In genomic region chr5:24365406-24365805, GRCh38 we compare ENCODE assay signal across 17 cellular contexts.
DNase-seq lines count a peak whose midpoint lies in the region; ATAC-seq, FAIRE-seq and TF ChIP-seq lines count a peak whose summit lies in the region.
"Had no signal": no experiment of that assay in that cellular context is flagged by ENCODE, and none has a peak within 500 bp of the region (broad histone marks: within the 10 kb centered on the region; RNA-seq: fewer than 3 reads in every experiment).

No MANE protein-coding gene starts in this region.

- no peaks in the 10 kb centered on the region for H3K4me1 Mint-ChIP-seq in GM23338
- H3K4me1 Mint-ChIP-seq: CD4-positive, CD25-positive, alpha-beta regulatory T cell had no signal

- H3K9me2 ChIP-seq in GM23338 (ENCODE audit: insufficient read depth) = no peaks in the 10 kb centered on the region
- H3K9me2 ChIP-seq in PC-9 (ENCODE audit: insufficient read depth) = no peaks in the 10 kb centered on the region

- H3K4me1 ChIP-seq in GM23338 (ENCODE audit: insufficient read depth) (no peaks in the 10 kb centered on the region), foreskin keratinocyte (no peaks in the 10 kb centered on the region), PC-9 (replicated peaks; ENCODE audit: insufficient read depth) (no peaks in the 10 kb centered on the region)

- H3K4me2 ChIP-seq in GM23338 = no peak overlapping the region
- no peak overlapping the region for H3K4me2 ChIP-seq in PC-9

- H3K27ac ChIP-seq in GM23338 (ENCODE audit: low read depth) = no peak overlapping the region
- H3K27ac ChIP-seq in foreskin keratinocyte = no peak overlapping the region
- no peak overlapping the region for H3K27ac ChIP-seq in PC-9

- H3K36me3 ChIP-seq in GM23338 (ENCODE audit: insufficient read depth) = no peaks in the 10 kb centered on the region
- H3K36me3 ChIP-seq in PC-9 (ENCODE audit: low read depth) = no peaks in the 10 kb centered on the region

- H2AFZ ChIP-seq in GM23338 (0 out of 2 replicates have a peak overlapping the region, but pooled peaks have one; percentile 18), PC-9 (no peak overlapping the region)

- DNase-seq in GM23338 (ENCODE audit: low spot score) (no peak), M059J (ENCODE audit: low read depth) (peak; percentile 12), foreskin keratinocyte (peak in 1 of 2 donors; percentile 38), renal cortical epithelial cell (ENCODE audit: low read depth) (peak; percentile 56), D721Med (ENCODE audit: insufficient read length, low spot score) (no peak), PC-9 (no peak), SHP77 treated with DMSO at 0.1 percent for 48 hours (lab: John Stamatoyannopoulos, UW) (no peak)
- DNase-seq: AML-193; Calu3; CD4-positive, CD25-positive, alpha-beta regulatory T cell; DND-41; GF-D8; NCI-H526 treated with DMSO at 0.1 percent for 48 hours; NK-92 treated with Interleukin-12 subunit alpha and Interleukin-12 subunit beta, amount 100 ng/mL, for 24 hours had no signal

- H4K20me1 ChIP-seq in GM23338 (replicated peaks; ENCODE audit: insufficient read depth) (no peaks in the 10 kb centered on the region), PC-9 (ENCODE audit: insufficient read depth) (no peaks in the 10 kb centered on the region; the same call in 1 of the 2 replicates)

- FAIRE-seq in D721Med (lab: Jason Lieb, UNC) = no peak

- H3K4me3 Mint-ChIP-seq in GM23338 = no peak overlapping the region
- H3K4me3 Mint-ChIP-seq: CD4-positive, CD25-positive, alpha-beta regulatory T cell had no signal

- H3K27me3 Mint-ChIP-seq in GM23338 (ENCODE audit: insufficient read depth, low read depth, poor library complexity) = peaks cover 5% of the 10 kb centered on the region
- H3K27me3 Mint-ChIP-seq: CD4-positive, CD25-positive, alpha-beta regulatory T cell had no signal

- TF ChIP-seq CTCF in GM23338 (conservative IDR thresholded peaks at IDR 0.05; ENCODE audit: low read depth in 2 of 2) = no peak
- no peak for TF ChIP-seq CTCF in foreskin keratinocyte (conservative IDR thresholded peaks at IDR 0.05)
- no peak for TF ChIP-seq CTCF in D721Med (IDR thresholded peaks at IDR 0.05; ENCODE audit: insufficient read depth, missing control alignments)
- no peak for TF ChIP-seq CTCF in PC-9 (conservative IDR thresholded peaks at IDR 0.05)

- CTCF ChIA-PET in PC-9 (lab: Charles Lee) = no interaction called here

- H3K4me3 ChIP-seq in GM23338 (no peak overlapping the region), PC-9 (no peak overlapping the region)

- no peaks in the 10 kb centered on the region for H3F3A ChIP-seq in GM23338 (replicated peaks; ENCODE audit: low read depth)
- H3F3A ChIP-seq in PC-9 (ENCODE audit: insufficient read depth, low read depth) = no peaks in the 10 kb centered on the region

- H3K9me3 Mint-ChIP-seq in GM23338 = no peaks in the 10 kb centered on the region; the same call in 1 of the 3 replicates

- peaks cover 4% of the 10 kb centered on the region; the same call in 1 of the 2 replicates for H3K9me3 ChIP-seq in PC-9 (ENCODE audit: insufficient read depth, low read depth)

- H3K79me2 ChIP-seq in GM23338 (replicated peaks; ENCODE audit: insufficient read depth) = no peaks in the 10 kb centered on the region
- H3K79me2 ChIP-seq in PC-9 (ENCODE audit: low read depth) = no peaks in the 10 kb centered on the region

- H3K36me3 Mint-ChIP-seq in GM23338 (ENCODE audit: low read depth) = peaks cover 5% of the 10 kb centered on the region; the same call in 1 of the 3 replicates
- H3K36me3 Mint-ChIP-seq: CD4-positive, CD25-positive, alpha-beta regulatory T cell had no signal

- POLR2A ChIA-PET in PC-9 (lab: Charles Lee; ENCODE audit: unreplicated experiment) = no interaction called here

- no peak overlapping the region for H3K27ac Mint-ChIP-seq in GM23338
- H3K27ac Mint-ChIP-seq: CD4-positive, CD25-positive, alpha-beta regulatory T cell had no signal

- H3K27me3 ChIP-seq in GM23338 (ENCODE audit: insufficient read depth) (no peaks in the 10 kb centered on the region), foreskin keratinocyte (no peaks in the 10 kb centered on the region), PC-9 (ENCODE audit: insufficient read depth, low read depth) (no peaks in the 10 kb centered on the region)

- no TSS peak for BruUV-seq in PC-9 (replicated peaks; lab: Mats Ljungman, UMichigan)

- intact Hi-C loops in PC-9 (cut with micrococcal nuclease; ENCODE audit: unreplicated experiment) = no loop called here

- no peak for ATAC-seq in GM23338
- ATAC-seq in foreskin keratinocyte = peak; percentile 39
- ATAC-seq in GM21717 (IDR thresholded peaks at IDR 0.05; ENCODE audit: unreplicated experiment) = no peak
- ATAC-seq: HCT116, SK-N-SH treated with all-trans-retinoic acid at 6 μM for 48 hours had no signal

TF ChIP-seq in GM23338, 12 proteins besides CTCF, POLR2A, EP300 and RAD21 (continues in another document):
- TF ChIP-seq, protein P1, sequence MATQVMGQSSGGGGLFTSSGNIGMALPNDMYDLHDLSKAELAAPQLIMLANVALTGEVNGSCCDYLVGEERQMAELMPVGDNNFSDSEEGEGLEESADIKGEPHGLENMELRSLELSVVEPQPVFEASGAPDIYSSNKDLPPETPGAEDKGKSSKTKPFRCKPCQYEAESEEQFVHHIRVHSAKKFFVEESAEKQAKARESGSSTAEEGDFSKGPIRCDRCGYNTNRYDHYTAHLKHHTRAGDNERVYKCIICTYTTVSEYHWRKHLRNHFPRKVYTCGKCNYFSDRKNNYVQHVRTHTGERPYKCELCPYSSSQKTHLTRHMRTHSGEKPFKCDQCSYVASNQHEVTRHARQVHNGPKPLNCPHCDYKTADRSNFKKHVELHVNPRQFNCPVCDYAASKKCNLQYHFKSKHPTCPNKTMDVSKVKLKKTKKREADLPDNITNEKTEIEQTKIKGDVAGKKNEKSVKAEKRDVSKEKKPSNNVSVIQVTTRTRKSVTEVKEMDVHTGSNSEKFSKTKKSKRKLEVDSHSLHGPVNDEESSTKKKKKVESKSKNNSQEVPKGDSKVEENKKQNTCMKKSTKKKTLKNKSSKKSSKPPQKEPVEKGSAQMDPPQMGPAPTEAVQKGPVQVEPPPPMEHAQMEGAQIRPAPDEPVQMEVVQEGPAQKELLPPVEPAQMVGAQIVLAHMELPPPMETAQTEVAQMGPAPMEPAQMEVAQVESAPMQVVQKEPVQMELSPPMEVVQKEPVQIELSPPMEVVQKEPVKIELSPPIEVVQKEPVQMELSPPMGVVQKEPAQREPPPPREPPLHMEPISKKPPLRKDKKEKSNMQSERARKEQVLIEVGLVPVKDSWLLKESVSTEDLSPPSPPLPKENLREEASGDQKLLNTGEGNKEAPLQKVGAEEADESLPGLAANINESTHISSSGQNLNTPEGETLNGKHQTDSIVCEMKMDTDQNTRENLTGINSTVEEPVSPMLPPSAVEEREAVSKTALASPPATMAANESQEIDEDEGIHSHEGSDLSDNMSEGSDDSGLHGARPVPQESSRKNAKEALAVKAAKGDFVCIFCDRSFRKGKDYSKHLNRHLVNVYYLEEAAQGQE (IDR thresholded peaks at IDR 0.05; ENCODE audit: unreplicated experiment) = no peak
- no peak for TF ChIP-seq EZH2 (IDR thresholded peaks at IDR 0.05; ENCODE audit: low read depth, unreplicated experiment)
- TF ChIP-seq ZNF114 (CRISPR knock-in tag; IDR thresholded peaks at IDR 0.05) = no peak
- TF ChIP-seq JUNB (IDR thresholded peaks at IDR 0.05; ENCODE audit: unreplicated experiment) = no peak
- TF ChIP-seq STAT1 (IDR thresholded peaks at IDR 0.05; ENCODE audit: unreplicated experiment) = no peak
- no peak for TF ChIP-seq CREB1 (CRISPR knock-in tag; IDR thresholded peaks at IDR 0.05; ENCODE audit: low read depth)

Comparison
In these comparisons a context has a peak if more than half of its experiments do, and no peak if none do; other contexts are left out.
1. DNase-seq: peak in M059J (single experiment) and renal cortical epithelial cell (single experiment); none in GM23338 (single experiment), D721Med (single experiment), PC-9 (0 of 2) and SHP77 treated with DMSO at 0.1 percent for 48 hours (single experiment).